Comparison of ENCODE assay signal across 27 cellular contexts in genomic region chr5:11692636-11693035, GRCh38.
"Had no signal": no experiment of that assay in that cellular context is flagged by ENCODE, and none has a peak within 500 bp of the region (broad histone marks: within the 10 kb centered on the region; RNA-seq: fewer than 3 reads in every experiment).

No MANE protein-coding gene starts in this region.

- H3K27me3 Mint-ChIP-seq: stimulated activated memory B cell treated with anti-CD40 and anti-IgM and Interleukin-4, amounts not matched to agents 10 μg/mL and 1 μg/mL and 100 μg/mL, for 72 hours; stimulated activated naive B cell treated with anti-CD40 and anti-IgM and Interleukin-4, amounts not matched to agents 10 μg/mL and 1 μg/mL and 100 μg/mL, for 72 hours; stimulated activated naive CD8-positive, alpha-beta T cell treated with anti-CD3 and anti-CD28 coated beads, Interleukin-15, amount 100 ng/mL, for 72 hours; stimulated activated naive CD8-positive, alpha-beta T cell treated with anti-CD3 and anti-CD28 coated beads, Interleukin-15, Interleukin-2, amounts not matched to agents 100 ng/mL and 50 ng/mL, for 24 hours; type B pancreatic cell had no signal

- H3K36me3 Mint-ChIP-seq: stimulated activated effector memory CD8-positive, alpha-beta T cell treated with anti-CD3 and anti-CD28 coated beads, Interleukin-12 subunit alpha, Interleukin-12 subunit beta, amount 100 ng/mL, for 72 hours; stimulated activated memory B cell treated with anti-CD40 and anti-IgM and Interleukin-4, amounts not matched to agents 10 μg/mL and 1 μg/mL and 100 μg/mL, for 72 hours; stimulated activated naive B cell treated with anti-CD40 and anti-IgM and Interleukin-4, amounts not matched to agents 10 μg/mL and 1 μg/mL and 100 μg/mL, for 72 hours; type B pancreatic cell had no signal

- H3K4me1 Mint-ChIP-seq: stimulated activated effector memory CD8-positive, alpha-beta T cell treated with anti-CD3 and anti-CD28 coated beads, Interleukin-12 subunit alpha, Interleukin-12 subunit beta, amount 100 ng/mL, for 72 hours; stimulated activated memory B cell treated with anti-CD40 and anti-IgM and Interleukin-4, amounts not matched to agents 10 μg/mL and 1 μg/mL and 100 μg/mL, for 72 hours; stimulated activated naive B cell treated with anti-CD40 and anti-IgM and Interleukin-4, amounts not matched to agents 10 μg/mL and 1 μg/mL and 100 μg/mL, for 72 hours; stimulated activated naive CD8-positive, alpha-beta T cell treated with anti-CD3 and anti-CD28 coated beads, Interleukin-15, amount 100 ng/mL, for 72 hours had no signal

- H3K27ac Mint-ChIP-seq: stimulated activated effector memory CD8-positive, alpha-beta T cell treated with anti-CD3 and anti-CD28 coated beads, Interleukin-12 subunit alpha, Interleukin-12 subunit beta, amount 100 ng/mL, for 72 hours; stimulated activated memory B cell treated with anti-CD40 and anti-IgM and Interleukin-4, amounts not matched to agents 10 μg/mL and 1 μg/mL and 100 μg/mL, for 72 hours; stimulated activated naive B cell treated with anti-CD40 and anti-IgM and Interleukin-4, amounts not matched to agents 10 μg/mL and 1 μg/mL and 100 μg/mL, for 72 hours; stimulated activated naive CD8-positive, alpha-beta T cell treated with anti-CD3 and anti-CD28 coated beads, Interleukin-15, amount 100 ng/mL, for 72 hours; stimulated activated naive CD8-positive, alpha-beta T cell treated with anti-CD3 and anti-CD28 coated beads, Interleukin-15, Interleukin-2, amounts not matched to agents 100 ng/mL and 50 ng/mL, for 24 hours; type B pancreatic cell had no signal

- H3K4me1 ChIP-seq: stomach, suprapubic skin, testis, tibial artery, tibial nerve, transverse colon, upper lobe of left lung, upper lobe of right lung, uterus, vagina had no signal

- DNase-seq: stimulated activated CD4-positive, alpha-beta T cell treated with anti-CD3 and anti-CD28 coated beads, Interleukin-2, amount 100 ng/mL, for 48 hours; stimulated activated CD4-positive, alpha-beta T cell treated with anti-CD3 and anti-CD28 coated beads, Interleukin-4, amount 100 ng/mL, for 1 hour; stimulated activated CD4-positive, alpha-beta T cell treated with anti-CD3 and anti-CD28 coated beads, Interleukin-4, amount 100 ng/mL, for 24 hours; stimulated activated CD4-positive, alpha-beta T cell treated with anti-CD3 and anti-CD28 coated beads, Interleukin-4, amount 100 ng/mL, for 4 hours; stimulated activated CD8-positive, alpha-beta memory T cell treated with anti-CD3 and anti-CD28 coated beads, Interleukin-4, amount 100 ng/mL, for 48 hours; stimulated activated naive B cell treated with anti-CD40 and anti-IgM and Interleukin-4, amounts not matched to agents 10 μg/mL and 1 μg/mL and 100 μg/mL, for 72 hours; stimulated activated naive CD4-positive, alpha-beta T cell; stimulated activated naive CD4-positive, alpha-beta T cell treated with Interleukin-2 at 50 U/mL for 16 hours; stimulated activated naive CD8-positive, alpha-beta T cell treated with anti-CD3 and anti-CD28 coated beads, Interleukin-15, amount 100 ng/mL, for 72 hours; stimulated activated naive CD8-positive, alpha-beta T cell treated with anti-CD3 and anti-CD28 coated beads, Interleukin-15, Interleukin-2, amounts not matched to agents 100 U/mL and 50 U/mL, for 24 hours; stomach; substantia nigra; testis; tibial artery; transverse colon; trophoblast cell; upper lobe of left lung; upper lobe of right lung; uterus had no signal

- H3K36me3 ChIP-seq: stomach, suprapubic skin, thoracic aorta, tibial artery, tibial nerve, transverse colon, upper lobe of left lung, upper lobe of right lung, uterus, vagina had no signal

- H3K27ac ChIP-seq: stomach, suprapubic skin, testis, thoracic aorta, tibial artery, tibial nerve, transverse colon, upper lobe of left lung, upper lobe of right lung, uterus, vagina had no signal

- H3K4me3 Mint-ChIP-seq: stimulated activated effector memory CD8-positive, alpha-beta T cell treated with anti-CD3 and anti-CD28 coated beads, Interleukin-12 subunit alpha, Interleukin-12 subunit beta, amount 100 ng/mL, for 72 hours; stimulated activated memory B cell treated with anti-CD40 and anti-IgM and Interleukin-4, amounts not matched to agents 10 μg/mL and 1 μg/mL and 100 μg/mL, for 72 hours; stimulated activated naive B cell treated with anti-CD40 and anti-IgM and Interleukin-4, amounts not matched to agents 10 μg/mL and 1 μg/mL and 100 μg/mL, for 72 hours; stimulated activated naive CD8-positive, alpha-beta T cell treated with anti-CD3 and anti-CD28 coated beads, Interleukin-15, amount 100 ng/mL, for 72 hours; stimulated activated naive CD8-positive, alpha-beta T cell treated with anti-CD3 and anti-CD28 coated beads, Interleukin-15, Interleukin-2, amounts not matched to agents 100 ng/mL and 50 ng/mL, for 24 hours; type B pancreatic cell had no signal

- H3K9me3 ChIP-seq: stomach, suprapubic skin, testis, thoracic aorta, tibial artery, tibial nerve, transverse colon, upper lobe of left lung, upper lobe of right lung, uterus, vagina had no signal

- H3K4me3 ChIP-seq: stomach, suprapubic skin, testis, thoracic aorta, tibial artery, tibial nerve, transverse colon, upper lobe of left lung, upper lobe of right lung, uterus, vagina had no signal

- H3K9me3 Mint-ChIP-seq: stimulated activated effector memory CD8-positive, alpha-beta T cell treated with anti-CD3 and anti-CD28 coated beads, Interleukin-12 subunit alpha, Interleukin-12 subunit beta, amount 100 ng/mL, for 72 hours; stimulated activated memory B cell treated with anti-CD40 and anti-IgM and Interleukin-4, amounts not matched to agents 10 μg/mL and 1 μg/mL and 100 μg/mL, for 72 hours; stimulated activated naive B cell treated with anti-CD40 and anti-IgM and Interleukin-4, amounts not matched to agents 10 μg/mL and 1 μg/mL and 100 μg/mL, for 72 hours; stimulated activated naive CD8-positive, alpha-beta T cell treated with anti-CD3 and anti-CD28 coated beads, Interleukin-15, Interleukin-2, amounts not matched to agents 100 ng/mL and 50 ng/mL, for 24 hours; type B pancreatic cell had no signal

- H3K27me3 ChIP-seq: stomach, suprapubic skin, testis, tibial artery, tibial nerve, transverse colon, upper lobe of left lung, upper lobe of right lung, uterus, vagina had no signal
